Comparison of ENCODE assay signal across 9 cellular contexts in the genomic region with DNA sequence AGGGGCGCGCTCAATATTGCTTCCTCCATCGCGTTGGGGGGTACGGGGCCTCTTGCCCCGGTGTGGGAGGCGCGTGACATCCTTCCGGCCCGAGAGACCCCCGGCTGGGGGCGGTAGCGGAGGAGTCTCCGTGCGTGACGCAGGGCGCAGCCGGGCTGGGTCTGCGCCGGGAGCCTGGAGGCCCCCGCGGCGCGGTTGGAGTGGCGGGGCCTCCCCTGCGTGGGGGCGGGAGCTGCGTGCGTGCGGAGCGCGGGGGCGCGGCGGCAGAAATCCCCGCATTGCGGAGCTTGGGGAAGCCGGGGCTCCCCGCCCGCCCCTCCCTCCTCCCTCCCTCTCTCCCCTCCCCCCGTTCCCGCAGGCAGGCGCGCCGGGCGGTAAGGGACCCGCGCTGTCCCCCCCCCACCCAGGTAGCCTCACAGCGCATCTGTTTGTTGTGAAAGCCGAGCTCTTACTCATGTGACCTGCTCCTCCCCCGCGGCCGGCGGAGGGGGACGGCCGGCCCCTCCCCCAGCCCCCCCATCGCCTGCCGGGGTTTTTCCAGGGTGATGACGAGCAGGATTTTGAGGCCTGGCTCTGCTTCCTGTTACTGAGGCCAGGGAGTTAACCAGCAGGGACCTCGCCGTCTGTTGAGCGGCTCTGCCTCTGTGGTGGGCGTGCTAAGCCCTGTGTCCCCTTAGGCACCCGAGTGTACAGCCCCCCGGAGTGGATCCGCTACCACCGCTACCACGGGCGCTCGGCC. TPM values are rescaled to one million over a fixed set of nuclear protein-coding genes. Genes with fewer than 3 reads are reported as not detected.
DNase-seq lines count a peak whose midpoint lies in the region; ATAC-seq, FAIRE-seq and TF ChIP-seq lines count a peak whose summit lies in the region.
"Had no signal": no experiment of that assay in that cellular context is flagged by ENCODE, and none has a peak within 500 bp of the region (broad histone marks: within the 10 kb centered on the region; RNA-seq: fewer than 3 reads in every experiment).

No MANE protein-coding gene starts in this region.

- POLR2A ChIA-PET in activated CD4-positive, alpha-beta T cell treated with anti-CD3 and anti-CD28 coated beads for 36 hours (lab: Charles Lee) = interaction anchor here (1.2 to 4.7 kb wide), 8 partner anchors 9 to 44 kb away, joined by 3 to 46 read pairs (median 6); partner anchors contain the start of genes ALG12 and CRELD2

- H3K4me3 Mint-ChIP-seq in activated CD4-positive, alpha-beta T cell treated with anti-CD3 and anti-CD28 coated beads for 36 hours = peak overlapping the region; percentile 93

- H3K9me3 ChIP-seq in kidney (ENCODE audit: control insufficient read depth in 1 of 2, low read length in 2 of 2) = no peaks in the 10 kb centered on the region

- peak overlapping the region; percentile 84 to 97 for H3K9ac ChIP-seq in kidney (ENCODE audit: low read length in 2 of 2)

- H3K27ac ChIP-seq in kidney (ENCODE audit: low read depth in 2 of 2, low read length in 2 of 2) = peak overlapping the region; percentile 97

- no peaks in the 10 kb centered on the region for H3K9me3 Mint-ChIP-seq in activated CD4-positive, alpha-beta T cell treated with anti-CD3 and anti-CD28 coated beads for 36 hours (ENCODE audit: low read depth)

- H3K4me1 Mint-ChIP-seq in activated CD4-positive, alpha-beta T cell treated with anti-CD3 and anti-CD28 coated beads for 36 hours = peaks cover 34% of the 10 kb centered on the region

- H3K36me3 ChIP-seq in kidney (ENCODE audit: control insufficient read depth in 1 of 2, insufficient read depth in 2 of 2, low read length in 2 of 2) = peaks cover 7 to 24% of the 10 kb centered on the region in 2 donors

- no peak for FAIRE-seq in kidney (lab: Jason Lieb, UNC)
- FAIRE-seq: A204.1 had no signal

- intact Hi-C loops in activated CD4-positive, alpha-beta T cell treated with anti-CD3 and anti-CD28 coated beads for 36 hours (cut with DNase I, micrococcal nuclease) = loop anchor here (1.0 to 5.0 kb wide), 7 partner anchors 15 to 660 kb away; partner anchors contain the start of genes PPP6R2 (in 1 of the 2) and SCO2 (in 1 of the 2)
- intact Hi-C loops in kidney (cut with DNase I) = no loop called here

- peak; percentile 34 for ATAC-seq in activated CD4-positive, alpha-beta T cell treated with anti-CD3 and anti-CD28 coated beads for 36 hours

- no peaks in the 10 kb centered on the region for H3K27me3 Mint-ChIP-seq in activated CD4-positive, alpha-beta T cell treated with anti-CD3 and anti-CD28 coated beads for 36 hours

- no peak for TF ChIP-seq CTCF in kidney (IDR thresholded peaks at IDR 0.05; ENCODE audit: borderline replicate concordance, extremely low read depth, insufficient read depth)

- H3K4me3 ChIP-seq in kidney (ENCODE audit: low read length in 2 of 2) = peak overlapping the region; percentile 84 to 91

- H3K27ac Mint-ChIP-seq in activated CD4-positive, alpha-beta T cell treated with anti-CD3 and anti-CD28 coated beads for 36 hours = peak overlapping the region; percentile 93

- peaks cover 35 to 49% of the 10 kb centered on the region in 2 donors for H3K4me1 ChIP-seq in kidney (ENCODE audit: control insufficient read depth in 1 of 2, insufficient read depth in 1 of 2, low read depth in 1 of 2, low read length in 2 of 2)

- peaks cover 32% of the 10 kb centered on the region for H3K36me3 Mint-ChIP-seq in activated CD4-positive, alpha-beta T cell treated with anti-CD3 and anti-CD28 coated beads for 36 hours (ENCODE audit: low read depth)

- CTCF ChIA-PET in activated CD4-positive, alpha-beta T cell treated with anti-CD3 and anti-CD28 coated beads for 36 hours (lab: Charles Lee) = interaction anchor here (0.5 to 2.7 kb wide), 5 partner anchors 10 to 289 kb away, joined by 3 to 19 read pairs (median 3); partner anchors contain the start of gene HDAC10

- DNase-seq in DMS 273 (lab: John Stamatoyannopoulos, UW; ENCODE audit: unreplicated experiment) (peak; percentile 79), DMS 273 treated with DMSO at 0.1 percent for 48 hours (lab: John Stamatoyannopoulos, UW) (no peak), NCI-H2171 treated with DMSO at 0.1 percent for 48 hours (lab: John Stamatoyannopoulos, UW) (peak; percentile 86), cerebellar cortex (ENCODE audit: low spot score) (peak; percentile 74), kidney (peak; percentile 96), NK-92 (lab: John Stamatoyannopoulos, UW; ENCODE audit: unreplicated experiment) (no peak)
- peak; percentile 96 for DNase-seq in activated CD4-positive, alpha-beta T cell treated with anti-CD3 and anti-CD28 coated beads for 36 hours
- peak; percentile 80 to 86 for DNase-seq in stimulated activated CD4-positive, alpha-beta T cell treated with anti-CD3 and anti-CD28 coated beads, Interleukin-12 subunit alpha, Interleukin-12 subunit beta, amount 100 ng/mL, for 24 hours (ENCODE audit: low read depth in 2 of 2)

RNA-seq across cellular contexts. Expression of gene PIM3, which starts 1.6 kb away (rescaled TPM):
- total RNA-seq in activated CD4-positive, alpha-beta T cell treated with anti-CD3 and anti-CD28 coated beads for 36 hours = 100 to 1,000 TPM; 127 to 165 TPM
- 107 TPM for total RNA-seq in kidney
- polyA plus RNA-seq in kidney (ENCODE audit: insufficient read depth, low read depth, low replicate concordance) = 96.5 TPM

RNA-seq across cellular contexts. Expression of gene CRELD2, which starts 43.7 kb away (rescaled TPM):
- total RNA-seq in activated CD4-positive, alpha-beta T cell treated with anti-CD3 and anti-CD28 coated beads for 36 hours = 10 to 100 TPM; 15.2 to 16.4 TPM
- total RNA-seq in kidney = 54.0 TPM
- polyA plus RNA-seq in kidney (ENCODE audit: insufficient read depth, low read depth, low replicate concordance) = 37.3 TPM

RNA-seq across cellular contexts. Expression of gene ALG12, which starts 43.9 kb away (rescaled TPM):
- total RNA-seq in activated CD4-positive, alpha-beta T cell treated with anti-CD3 and anti-CD28 coated beads for 36 hours = 10 to 100 TPM; 13.6 to 13.7 TPM
- 28.4 TPM for total RNA-seq in kidney
- polyA plus RNA-seq in kidney (ENCODE audit: insufficient read depth, low read depth, low replicate concordance) = 27.2 TPM

RNA-seq across cellular contexts. Expression of gene IL17REL, which starts 50.4 kb away (rescaled TPM):
- under 1 TPM; 0.16 TPM for total RNA-seq in activated CD4-positive, alpha-beta T cell treated with anti-CD3 and anti-CD28 coated beads for 36 hours
- 0.16 TPM for total RNA-seq in kidney
- not detected for polyA plus RNA-seq in kidney (ENCODE audit: insufficient read depth, low read depth, low replicate concordance)

Comparison
In these comparisons a context has a peak if more than half of its experiments do, and no peak if none do; other contexts are left out.
1. DNase-seq: peak in DMS 273 (single experiment), NCI-H2171 treated with DMSO at 0.1 percent for 48 hours (single experiment), activated CD4-positive, alpha-beta T cell treated with anti-CD3 and anti-CD28 coated beads for 36 hours (single experiment), cerebellar cortex (single experiment), kidney (single experiment) and stimulated activated CD4-positive, alpha-beta T cell treated with anti-CD3 and anti-CD28 coated beads, Interleukin-12 subunit alpha, Interleukin-12 subunit beta, amount 100 ng/mL, for 24 hours (2 of 2); none in DMS 273 treated with DMSO at 0.1 percent for 48 hours (single experiment) and NK-92 (single experiment).